1 cellular context compared by ENCODE assay signal in the genomic region with DNA sequence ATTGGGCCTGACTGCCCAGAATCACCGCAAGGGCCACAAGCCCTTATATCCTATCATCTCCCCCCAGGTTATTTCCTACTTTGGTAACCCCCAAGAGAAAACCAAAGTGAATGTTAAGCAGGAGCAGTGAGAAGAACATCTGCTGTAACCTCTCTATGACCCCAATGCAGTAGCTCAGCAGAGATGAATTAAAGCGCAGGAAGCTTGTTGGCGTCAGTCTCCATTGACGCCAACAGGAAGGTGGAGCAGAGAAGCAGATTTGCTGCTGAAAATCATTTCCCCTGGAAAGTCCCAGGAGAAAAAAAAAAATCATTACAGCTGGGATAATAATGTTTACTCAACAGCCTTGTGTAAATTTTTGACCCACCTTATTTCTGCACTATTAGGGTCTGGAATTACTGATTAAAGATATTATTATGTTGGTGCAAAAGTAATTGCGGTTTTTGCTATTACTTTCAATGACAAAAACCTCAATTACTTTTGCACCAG.
TF ChIP-seq lines count a peak whose summit lies in the region.

No MANE protein-coding gene starts in this region.

TF ChIP-seq in HepG2, 621 proteins besides CTCF, POLR2A, EP300 and RAD21:
- TF ChIP-seq, protein P1, sequence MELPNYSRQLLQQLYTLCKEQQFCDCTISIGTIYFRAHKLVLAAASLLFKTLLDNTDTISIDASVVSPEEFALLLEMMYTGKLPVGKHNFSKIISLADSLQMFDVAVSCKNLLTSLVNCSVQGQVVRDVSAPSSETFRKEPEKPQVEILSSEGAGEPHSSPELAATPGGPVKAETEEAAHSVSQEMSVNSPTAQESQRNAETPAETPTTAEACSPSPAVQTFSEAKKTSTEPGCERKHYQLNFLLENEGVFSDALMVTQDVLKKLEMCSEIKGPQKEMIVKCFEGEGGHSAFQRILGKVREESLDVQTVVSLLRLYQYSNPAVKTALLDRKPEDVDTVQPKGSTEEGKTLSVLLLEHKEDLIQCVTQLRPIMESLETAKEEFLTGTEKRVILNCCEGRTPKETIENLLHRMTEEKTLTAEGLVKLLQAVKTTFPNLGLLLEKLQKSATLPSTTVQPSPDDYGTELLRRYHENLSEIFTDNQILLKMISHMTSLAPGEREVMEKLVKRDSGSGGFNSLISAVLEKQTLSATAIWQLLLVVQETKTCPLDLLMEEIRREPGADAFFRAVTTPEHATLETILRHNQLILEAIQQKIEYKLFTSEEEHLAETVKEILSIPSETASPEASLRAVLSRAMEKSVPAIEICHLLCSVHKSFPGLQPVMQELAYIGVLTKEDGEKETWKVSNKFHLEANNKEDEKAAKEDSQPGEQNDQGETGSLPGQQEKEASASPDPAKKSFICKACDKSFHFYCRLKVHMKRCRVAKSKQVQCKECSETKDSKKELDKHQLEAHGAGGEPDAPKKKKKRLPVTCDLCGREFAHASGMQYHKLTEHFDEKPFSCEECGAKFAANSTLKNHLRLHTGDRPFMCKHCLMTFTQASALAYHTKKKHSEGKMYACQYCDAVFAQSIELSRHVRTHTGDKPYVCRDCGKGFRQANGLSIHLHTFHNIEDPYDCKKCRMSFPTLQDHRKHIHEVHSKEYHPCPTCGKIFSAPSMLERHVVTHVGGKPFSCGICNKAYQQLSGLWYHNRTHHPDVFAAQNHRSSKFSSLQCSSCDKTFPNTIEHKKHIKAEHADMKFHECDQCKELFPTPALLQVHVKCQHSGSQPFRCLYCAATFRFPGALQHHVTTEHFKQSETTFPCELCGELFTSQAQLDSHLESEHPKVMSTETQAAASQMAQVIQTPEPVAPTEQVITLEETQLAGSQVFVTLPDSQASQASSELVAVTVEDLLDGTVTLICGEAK (IDR thresholded peaks at IDR 0.05), result peak; percentile 85
- TF ChIP-seq, protein P1 (CRISPR knock-in tag; IDR thresholded peaks at IDR 0.05), result no peak
- TF ChIP-seq MAZ (IDR thresholded peaks at IDR 0.05; ENCODE audit: borderline replicate concordance, low read depth, low read length), result no peak
- TF ChIP-seq MAZ (CRISPR knock-in tag; IDR thresholded peaks at IDR 0.05; ENCODE audit: low read depth), result no peak
